In the genomic region with DNA sequence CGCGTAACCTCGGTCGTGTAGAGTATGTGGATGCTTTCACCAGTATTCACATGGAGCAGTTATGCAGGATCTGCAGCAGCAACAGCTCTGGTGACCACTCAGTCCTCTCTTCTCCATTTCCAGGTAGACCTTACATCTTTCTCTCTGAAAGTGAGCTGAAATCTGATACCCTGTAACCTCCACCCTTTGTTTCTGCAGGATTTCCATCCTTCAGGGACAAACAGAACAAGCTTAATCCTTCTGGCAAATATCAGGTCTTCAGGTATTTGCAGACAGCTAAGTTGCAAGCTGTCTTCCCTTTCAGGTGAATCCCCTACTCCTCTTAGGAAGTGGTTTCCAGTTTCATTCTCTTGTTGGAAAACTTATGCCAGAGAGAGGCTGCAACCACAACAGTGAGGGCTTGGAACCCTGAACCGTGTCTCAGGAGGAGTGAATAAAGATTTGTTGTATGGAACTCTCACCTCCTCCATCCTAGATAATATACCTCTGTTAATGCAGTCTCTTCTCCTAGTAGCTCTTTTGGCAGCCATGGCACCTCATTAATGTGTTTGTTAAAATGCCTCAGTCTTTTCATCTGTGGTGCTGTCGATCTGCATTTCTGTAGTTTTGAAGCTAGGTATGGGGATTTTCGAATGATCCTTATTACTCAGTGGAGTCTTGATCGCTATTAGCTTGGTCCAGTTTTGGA, we compare ENCODE assay signal across 1 cellular context.
TF ChIP-seq lines count a peak whose summit lies in the region.

No MANE protein-coding gene starts in this region.

TF ChIP-seq in HepG2, 621 proteins besides CTCF, POLR2A, EP300 and RAD21 (continued from another document):
- TF ChIP-seq, protein P1, sequence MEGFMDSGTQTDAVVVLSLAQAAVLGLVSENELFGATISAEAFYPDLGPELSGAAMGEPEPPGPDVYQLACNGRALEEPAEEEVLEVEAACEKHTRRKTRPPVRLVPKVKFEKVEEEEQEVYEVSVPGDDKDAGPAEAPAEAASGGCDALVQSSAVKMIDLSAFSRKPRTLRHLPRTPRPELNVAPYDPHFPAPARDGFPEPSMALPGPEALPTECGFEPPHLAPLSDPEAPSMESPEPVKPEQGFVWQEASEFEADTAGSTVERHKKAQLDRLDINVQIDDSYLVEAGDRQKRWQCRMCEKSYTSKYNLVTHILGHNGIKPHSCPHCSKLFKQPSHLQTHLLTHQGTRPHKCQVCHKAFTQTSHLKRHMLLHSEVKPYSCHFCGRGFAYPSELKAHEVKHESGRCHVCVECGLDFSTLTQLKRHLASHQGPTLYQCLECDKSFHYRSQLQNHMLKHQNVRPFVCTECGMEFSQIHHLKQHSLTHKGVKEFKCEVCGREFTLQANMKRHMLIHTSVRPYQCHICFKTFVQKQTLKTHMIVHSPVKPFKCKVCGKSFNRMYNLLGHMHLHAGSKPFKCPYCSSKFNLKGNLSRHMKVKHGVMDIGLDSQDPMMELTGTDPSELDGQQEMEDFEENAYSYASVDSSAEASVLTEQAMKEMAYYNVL (CRISPR knock-in tag; IDR thresholded peaks at IDR 0.05; ENCODE audit: borderline replicate concordance) = peak; percentile 42; the same call in 1 of the 2 replicates
- peak; percentile 57; the same call in 1 of the 2 replicates for TF ChIP-seq RCOR2 (CRISPR knock-in tag; IDR thresholded peaks at IDR 0.05)
- peak; percentile 58 for TF ChIP-seq GATAD2A (CRISPR knock-in tag; IDR thresholded peaks at IDR 0.05)
- TF ChIP-seq, protein P2, sequence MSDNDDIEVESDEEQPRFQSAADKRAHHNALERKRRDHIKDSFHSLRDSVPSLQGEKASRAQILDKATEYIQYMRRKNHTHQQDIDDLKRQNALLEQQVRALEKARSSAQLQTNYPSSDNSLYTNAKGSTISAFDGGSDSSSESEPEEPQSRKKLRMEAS (IDR thresholded peaks at IDR 0.05) = no peak
- TF ChIP-seq GABPB1 (CRISPR knock-in tag; IDR thresholded peaks at IDR 0.05) = no peak
- peak; percentile 82 for TF ChIP-seq ZMYM4 (CRISPR knock-in tag; IDR thresholded peaks at IDR 0.05)
- no peak for TF ChIP-seq ZBTB42 (CRISPR knock-in tag; IDR thresholded peaks at IDR 0.05)
- no peak for TF ChIP-seq ZBTB38 (CRISPR knock-in tag; IDR thresholded peaks at IDR 0.05)
